In genomic region chr14:95533822-95534221, GRCh38 we compare ENCODE assay signal across 8 cellular contexts. TPM values are rescaled to one million over a fixed set of nuclear protein-coding genes. Genes with fewer than 3 reads are reported as not detected.
A peak's percentile ranks its signal among the peaks of the same experiment; 100 is the strongest.
DNase-seq lines count a peak whose midpoint lies in the region; ATAC-seq and TF ChIP-seq lines count a peak whose summit lies in the region.

No MANE protein-coding gene starts in this region.

- no peak for DNase-seq in body of pancreas
- no peak for DNase-seq in anterior cingulate cortex (lab: John Stamatoyannopoulos, UW)
- no peak for DNase-seq in NAMALWA (ENCODE audit: low spot score)
- DNase-seq in NCI-H128 (lab: John Stamatoyannopoulos, UW; ENCODE audit: unreplicated experiment): no peak
- DNase-seq in effector CD4-positive, alpha-beta T cell: no peak

- peaks cover 23 to 47% (median 40%) of the 10 kb centered on the region in 3 donors for H3K4me1 Mint-ChIP-seq in IgD-negative memory B cell

- peak overlapping the region; percentile 81 to 98 (median 83) for H3K27ac Mint-ChIP-seq in IgD-negative memory B cell

- TF ChIP-seq POLR2A in body of pancreas (IDR thresholded peaks at IDR 0.05): no peak

- H3K27me3 Mint-ChIP-seq in IgD-negative memory B cell: no peaks in the 10 kb centered on the region

- H3K27me3 ChIP-seq in ACC112 (ENCODE audit: insufficient read depth, low read length) (no peaks in the 10 kb centered on the region), body of pancreas (no peaks in the 10 kb centered on the region), mononuclear cell (ENCODE audit: insufficient read depth, low read length) (no peaks in the 10 kb centered on the region)

- peaks cover 2% of the 10 kb centered on the region for H3K36me3 Mint-ChIP-seq in IgD-negative memory B cell

- H2AFZ ChIP-seq in ACC112 (ENCODE audit: low read length, unreplicated experiment): no peak overlapping the region

- 0 to 2% methylated on average over 17 to 18 of the region's 18 CpGs for WGBS in body of pancreas, 2 donors

- H3K27ac ChIP-seq in ACC112 (ENCODE audit: low read depth, low read length) (peak overlapping the region; percentile 86), body of pancreas (peak overlapping the region in 3 of 4 donors; percentile 66 to 87 (median 85))

- H3K9me3 ChIP-seq in body of pancreas (no peaks in the 10 kb centered on the region), mononuclear cell (ENCODE audit: low read depth, low read length) (no peaks in the 10 kb centered on the region)

- H3K4me3 ChIP-seq in ACC112 (ENCODE audit: low read depth, low read length) (peak overlapping the region; percentile 87), body of pancreas (peak overlapping the region; percentile 72 to 80), mononuclear cell (ENCODE audit: low read length) (peak overlapping the region; percentile 91)

- H3K4me1 ChIP-seq in ACC112 (ENCODE audit: control insufficient read depth, insufficient read depth, low read length, unreplicated experiment) (peaks cover 53% of the 10 kb centered on the region), body of pancreas (peaks cover 64% of the 10 kb centered on the region), mononuclear cell (ENCODE audit: insufficient read depth, low read length) (peaks cover 34% of the 10 kb centered on the region)

- intact Hi-C loops in body of pancreas (cut with DNase I): no loop called here

- H3K9me3 Mint-ChIP-seq in IgD-negative memory B cell: no peaks in the 10 kb centered on the region

- H3K4me3 Mint-ChIP-seq in IgD-negative memory B cell: peak overlapping the region; percentile 82 to 95 (median 92)

- no peak for ATAC-seq in body of pancreas

- H3K79me2 ChIP-seq in ACC112 (ENCODE audit: control insufficient read depth, insufficient read depth, low read length, unreplicated experiment): peaks cover 86% of the 10 kb centered on the region

- TF ChIP-seq CTCF in body of pancreas (IDR thresholded peaks at IDR 0.05): no peak

- H3K36me3 ChIP-seq in ACC112 (ENCODE audit: insufficient read depth, low read length) (no peaks in the 10 kb centered on the region), body of pancreas (replicated peaks in 1 of 2; ENCODE audit: insufficient read depth in 1 of 2, low read depth in 2 of 2) (no peaks in the 10 kb centered on the region)

RNA-seq across cellular contexts. Expression of gene GLRX5, which starts 1.0 kb away (rescaled TPM):
- polyA plus RNA-seq in IgD-negative memory B cell: 34.5 TPM
- total RNA-seq in body of pancreas (10 to 100 TPM; 21.5 to 49.1 TPM), mononuclear cell (14.4 TPM)

RNA-seq across cellular contexts. Expression of gene SYNE3, which starts 17.4 kb away (rescaled TPM):
- 8.8 TPM for polyA plus RNA-seq in IgD-negative memory B cell
- 1 to 10 TPM; 7.0 to 7.3 TPM for total RNA-seq in body of pancreas
- 27.6 TPM for total RNA-seq in mononuclear cell
